ENCODE assay signal across 2 cellular contexts in genomic region chr5:159908201-159908940, GRCh38.
TF ChIP-seq lines count a peak whose summit lies in the region.

No MANE protein-coding gene starts in this region.

TF ChIP-seq in HEK293, 187 proteins besides CTCF, POLR2A, EP300 and RAD21:
- TF ChIP-seq OSR2 (tag by site-specific recombination; IDR thresholded peaks at IDR 0.05) (no peak), SCRT2 (tag by site-specific recombination; IDR thresholded peaks at IDR 0.05) (no peak), ZNF664 (tag by site-specific recombination; IDR thresholded peaks at IDR 0.05) (0 out of 2 replicates have a peak, but pooled peaks have one; percentile 10), ZBTB21 (tag by site-specific recombination; IDR thresholded peaks at IDR 0.05) (no peak), ZNF560 (tag by site-specific recombination; IDR thresholded peaks at IDR 0.05; ENCODE audit: borderline replicate concordance) (no peak), GLIS1 (tag by site-specific recombination; IDR thresholded peaks at IDR 0.05) (peak; percentile 66; the same call in 1 of the 2 replicates), ZNF341 (tag by site-specific recombination; IDR thresholded peaks at IDR 0.05; ENCODE audit: low read depth) (no peak), ZNF704 (tag by site-specific recombination; IDR thresholded peaks at IDR 0.05) (no peak), RBAK (tag by site-specific recombination; IDR thresholded peaks at IDR 0.05) (no peak), MEIS1 (CRISPR knock-in tag; IDR thresholded peaks at IDR 0.05; ENCODE audit: borderline replicate concordance) (no peak), ZNF692 (tag by site-specific recombination; IDR thresholded peaks at IDR 0.05) (0 out of 2 replicates have a peak, but pooled peaks have one; percentile 13), GLI4 (tag by site-specific recombination; IDR thresholded peaks at IDR 0.05) (no peak), ZNF596 (tag by site-specific recombination; IDR thresholded peaks at IDR 0.05) (no peak), ZFP41 (tag by site-specific recombination; IDR thresholded peaks at IDR 0.05; ENCODE audit: borderline replicate concordance) (no peak), EGR2 (tag by site-specific recombination; IDR thresholded peaks at IDR 0.05; ENCODE audit: low read depth) (peak; percentile 38; the same call in 1 of the 2 replicates), KLF1 (tag by site-specific recombination; IDR thresholded peaks at IDR 0.05) (no peak), ZNF433 (tag by site-specific recombination; IDR thresholded peaks at IDR 0.05; ENCODE audit: low read depth) (no peak), ZSCAN30 (tag by site-specific recombination; IDR thresholded peaks at IDR 0.05) (no peak), ZSCAN18 (tag by site-specific recombination; IDR thresholded peaks at IDR 0.05) (no peak), ZNF350 (tag by site-specific recombination; IDR thresholded peaks at IDR 0.05) (no peak), ZBTB20 (tag by site-specific recombination; IDR thresholded peaks at IDR 0.05) (no peak), WT1 (tag by site-specific recombination; IDR thresholded peaks at IDR 0.05) (peak; percentile 64)

TF ChIP-seq in WTC11, 78 proteins besides CTCF, POLR2A, EP300 and RAD21:
- TF ChIP-seq ATF6 (CRISPR knock-in tag; IDR thresholded peaks at IDR 0.05) (no peak), ATF1 (CRISPR knock-in tag; IDR thresholded peaks at IDR 0.05) (no peak), PRRX2 (CRISPR knock-in tag; IDR thresholded peaks at IDR 0.05) (no peak), FOXP4 (CRISPR knock-in tag; IDR thresholded peaks at IDR 0.05) (no peak)
